1 cellular context compared by ENCODE assay signal in genomic region chr19:482186-483041, GRCh38.
TF ChIP-seq lines count a peak whose summit lies in the region.

No MANE protein-coding gene starts in this region.

TF ChIP-seq in HepG2, 621 proteins besides CTCF, POLR2A, EP300 and RAD21 (continued from another document and continues in another):
- TF ChIP-seq, protein P1, sequence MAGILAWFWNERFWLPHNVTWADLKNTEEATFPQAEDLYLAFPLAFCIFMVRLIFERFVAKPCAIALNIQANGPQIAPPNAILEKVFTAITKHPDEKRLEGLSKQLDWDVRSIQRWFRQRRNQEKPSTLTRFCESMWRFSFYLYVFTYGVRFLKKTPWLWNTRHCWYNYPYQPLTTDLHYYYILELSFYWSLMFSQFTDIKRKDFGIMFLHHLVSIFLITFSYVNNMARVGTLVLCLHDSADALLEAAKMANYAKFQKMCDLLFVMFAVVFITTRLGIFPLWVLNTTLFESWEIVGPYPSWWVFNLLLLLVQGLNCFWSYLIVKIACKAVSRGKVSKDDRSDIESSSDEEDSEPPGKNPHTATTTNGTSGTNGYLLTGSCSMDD (CRISPR knock-in tag; IDR thresholded peaks at IDR 0.05): no peak
- TF ChIP-seq ZBTB33 (CRISPR knock-in tag; IDR thresholded peaks at IDR 0.05) (no peak), SNAPC4 (CRISPR knock-in tag; IDR thresholded peaks at IDR 0.05) (no peak), HDAC1 (CRISPR knock-in tag; IDR thresholded peaks at IDR 0.05) (no peak), KDM6A (CRISPR knock-in tag; IDR thresholded peaks at IDR 0.05; ENCODE audit: low read depth) (no peak), CHD4 (IDR thresholded peaks at IDR 0.05; ENCODE audit: borderline replicate concordance, low read length) (no peak), ZNF607 (CRISPR knock-in tag; IDR thresholded peaks at IDR 0.05; ENCODE audit: borderline replicate concordance) (no peak), KLF11 (CRISPR knock-in tag; IDR thresholded peaks at IDR 0.05) (no peak), STAT5B (CRISPR knock-in tag; IDR thresholded peaks at IDR 0.05) (no peak), MBNL3 (CRISPR knock-in tag; conservative IDR thresholded peaks at IDR 0.05) (no peak), ZNF746 (CRISPR knock-in tag; IDR thresholded peaks at IDR 0.05) (no peak), FOXP4 (CRISPR knock-in tag; IDR thresholded peaks at IDR 0.05) (no peak), MTF2 (CRISPR knock-in tag; IDR thresholded peaks at IDR 0.05; ENCODE audit: borderline replicate concordance) (no peak), KAT2B (IDR thresholded peaks at IDR 0.05; ENCODE audit: borderline replicate concordance, low read depth, low read length) (no peak), KDM5A (IDR thresholded peaks at IDR 0.05; ENCODE audit: borderline replicate concordance, low read length) (no peak), REL (CRISPR knock-in tag; conservative IDR thresholded peaks at IDR 0.05) (no peak), ZNF350 (CRISPR knock-in tag; IDR thresholded peaks at IDR 0.05; ENCODE audit: borderline replicate concordance, low read depth) (no peak), ETV5 (CRISPR knock-in tag; IDR thresholded peaks at IDR 0.05; ENCODE audit: borderline replicate concordance) (no peak), RELA (CRISPR knock-in tag; IDR thresholded peaks at IDR 0.05) (no peak), NKX3-1 (CRISPR knock-in tag; IDR thresholded peaks at IDR 0.05) (no peak), ZNF101 (CRISPR knock-in tag; IDR thresholded peaks at IDR 0.05; ENCODE audit: borderline replicate concordance, low read depth) (no peak), FOXK1 (CRISPR knock-in tag; IDR thresholded peaks at IDR 0.05; ENCODE audit: borderline replicate concordance, low read depth) (no peak), MAFG (CRISPR knock-in tag; IDR thresholded peaks at IDR 0.05) (no peak), YEATS2 (CRISPR knock-in tag; IDR thresholded peaks at IDR 0.05; ENCODE audit: borderline replicate concordance) (no peak), ZNF318 (CRISPR knock-in tag; IDR thresholded peaks at IDR 0.05) (no peak)
- TF ChIP-seq, protein P2, sequence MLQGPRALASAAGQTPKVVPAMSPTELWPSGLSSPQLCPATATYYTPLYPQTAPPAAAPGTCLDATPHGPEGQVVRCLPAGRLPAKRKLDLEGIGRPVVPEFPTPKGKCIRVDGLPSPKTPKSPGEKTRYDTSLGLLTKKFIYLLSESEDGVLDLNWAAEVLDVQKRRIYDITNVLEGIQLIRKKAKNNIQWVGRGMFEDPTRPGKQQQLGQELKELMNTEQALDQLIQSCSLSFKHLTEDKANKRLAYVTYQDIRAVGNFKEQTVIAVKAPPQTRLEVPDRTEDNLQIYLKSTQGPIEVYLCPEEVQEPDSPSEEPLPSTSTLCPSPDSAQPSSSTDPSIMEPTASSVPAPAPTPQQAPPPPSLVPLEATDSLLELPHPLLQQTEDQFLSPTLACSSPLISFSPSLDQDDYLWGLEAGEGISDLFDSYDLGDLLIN (CRISPR knock-in tag; IDR thresholded peaks at IDR 0.05; ENCODE audit: borderline replicate concordance): no peak
- TF ChIP-seq, protein P3, sequence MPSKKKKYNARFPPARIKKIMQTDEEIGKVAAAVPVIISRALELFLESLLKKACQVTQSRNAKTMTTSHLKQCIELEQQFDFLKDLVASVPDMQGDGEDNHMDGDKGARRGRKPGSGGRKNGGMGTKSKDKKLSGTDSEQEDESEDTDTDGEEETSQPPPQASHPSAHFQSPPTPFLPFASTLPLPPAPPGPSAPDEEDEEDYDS (CRISPR knock-in tag; IDR thresholded peaks at IDR 0.05): no peak
- TF ChIP-seq, protein P4, sequence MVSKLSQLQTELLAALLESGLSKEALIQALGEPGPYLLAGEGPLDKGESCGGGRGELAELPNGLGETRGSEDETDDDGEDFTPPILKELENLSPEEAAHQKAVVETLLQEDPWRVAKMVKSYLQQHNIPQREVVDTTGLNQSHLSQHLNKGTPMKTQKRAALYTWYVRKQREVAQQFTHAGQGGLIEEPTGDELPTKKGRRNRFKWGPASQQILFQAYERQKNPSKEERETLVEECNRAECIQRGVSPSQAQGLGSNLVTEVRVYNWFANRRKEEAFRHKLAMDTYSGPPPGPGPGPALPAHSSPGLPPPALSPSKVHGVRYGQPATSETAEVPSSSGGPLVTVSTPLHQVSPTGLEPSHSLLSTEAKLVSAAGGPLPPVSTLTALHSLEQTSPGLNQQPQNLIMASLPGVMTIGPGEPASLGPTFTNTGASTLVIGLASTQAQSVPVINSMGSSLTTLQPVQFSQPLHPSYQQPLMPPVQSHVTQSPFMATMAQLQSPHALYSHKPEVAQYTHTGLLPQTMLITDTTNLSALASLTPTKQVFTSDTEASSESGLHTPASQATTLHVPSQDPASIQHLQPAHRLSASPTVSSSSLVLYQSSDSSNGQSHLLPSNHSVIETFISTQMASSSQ (IDR thresholded peaks at IDR 0.05; ENCODE audit: low read depth): no peak
- TF ChIP-seq, protein P4 (CRISPR knock-in tag; IDR thresholded peaks at IDR 0.05; ENCODE audit: borderline replicate concordance): no peak
- TF ChIP-seq, protein P5, sequence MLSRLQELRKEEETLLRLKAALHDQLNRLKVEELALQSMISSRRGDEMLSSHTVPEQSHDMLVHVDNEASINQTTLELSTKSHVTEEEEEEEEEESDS (CRISPR knock-in tag; IDR thresholded peaks at IDR 0.05; ENCODE audit: borderline replicate concordance): no peak
